ENCODE assay signal across 1 cellular context in the genomic region with DNA sequence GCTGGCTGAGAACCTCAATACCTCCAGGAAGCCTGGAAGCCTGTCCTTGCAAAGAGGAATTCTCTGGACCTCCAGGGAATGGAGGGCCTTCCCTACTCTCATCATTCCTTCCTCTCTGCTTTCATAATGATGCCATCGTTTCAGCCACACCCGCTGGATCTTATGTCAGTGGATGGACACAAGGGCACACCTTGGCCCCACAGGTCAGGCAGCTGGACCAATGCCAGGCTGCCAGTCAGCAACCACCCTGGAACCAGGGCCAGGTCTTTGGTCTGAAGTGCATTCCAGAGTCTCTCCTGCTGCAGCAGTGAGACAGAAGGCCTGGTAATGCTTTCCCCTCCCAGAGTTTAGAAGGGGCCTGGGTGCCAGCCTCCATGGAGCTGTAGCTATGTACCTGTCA.
TF ChIP-seq lines count a peak whose summit lies in the region.

No MANE protein-coding gene starts in this region.

TF ChIP-seq in H1, 55 proteins besides CTCF, POLR2A, EP300 and RAD21:
- TF ChIP-seq KDM4A (IDR thresholded peaks at IDR 0.05; ENCODE audit: low read depth, low read length, severe bottlenecking) (no peak), BACH1 (IDR thresholded peaks at IDR 0.05; ENCODE audit: low read length) (no peak), BCL11A (IDR thresholded peaks at IDR 0.05; ENCODE audit: low read depth in 2 of 2, low read length in 2 of 2) (no peak), SUZ12 (IDR thresholded peaks at IDR 0.05; ENCODE audit: low read length) (no peak), TAF1 (IDR thresholded peaks at IDR 0.05; ENCODE audit: low read depth, low read length) (no peak), ATF2 (IDR thresholded peaks at IDR 0.05; ENCODE audit: low read length) (no peak)
- TF ChIP-seq, protein P1, sequence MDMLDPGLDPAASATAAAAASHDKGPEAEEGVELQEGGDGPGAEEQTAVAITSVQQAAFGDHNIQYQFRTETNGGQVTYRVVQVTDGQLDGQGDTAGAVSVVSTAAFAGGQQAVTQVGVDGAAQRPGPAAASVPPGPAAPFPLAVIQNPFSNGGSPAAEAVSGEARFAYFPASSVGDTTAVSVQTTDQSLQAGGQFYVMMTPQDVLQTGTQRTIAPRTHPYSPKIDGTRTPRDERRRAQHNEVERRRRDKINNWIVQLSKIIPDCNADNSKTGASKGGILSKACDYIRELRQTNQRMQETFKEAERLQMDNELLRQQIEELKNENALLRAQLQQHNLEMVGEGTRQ (IDR thresholded peaks at IDR 0.05; ENCODE audit: low read length): no peak
- TF ChIP-seq, protein P2, sequence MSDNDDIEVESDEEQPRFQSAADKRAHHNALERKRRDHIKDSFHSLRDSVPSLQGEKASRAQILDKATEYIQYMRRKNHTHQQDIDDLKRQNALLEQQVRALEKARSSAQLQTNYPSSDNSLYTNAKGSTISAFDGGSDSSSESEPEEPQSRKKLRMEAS (IDR thresholded peaks at IDR 0.05): no peak
